Comparison of ENCODE assay signal across 15 cellular contexts in genomic region chr16:89341697-89342694, GRCh38.
A peak's percentile ranks its signal among the peaks of the same experiment; 100 is the strongest.
DNase-seq lines count a peak whose midpoint lies in the region; ATAC-seq, FAIRE-seq and TF ChIP-seq lines count a peak whose summit lies in the region.
"Had no signal": no experiment of that assay in that cellular context is flagged by ENCODE, and none has a peak within 500 bp of the region (broad histone marks: within the 10 kb centered on the region; RNA-seq: fewer than 3 reads in every experiment).

No MANE protein-coding gene starts in this region.

- no peak overlapping the region for H3K4me3 Mint-ChIP-seq in neural progenitor cell
- H3K4me3 Mint-ChIP-seq: memory B cell had no signal

- DNase-seq in DND-41 (peak; percentile 33), OCI-LY7 (ENCODE audit: low spot score) (no peak), H1 (ENCODE audit: low read depth in 1 of 2, low spot score in 2 of 2) (no peak), neural progenitor cell (ENCODE audit: low spot score) (no peak), sciatic nerve (ENCODE audit: low spot score) (no peak), 8988T (no peak)
- DNase-seq: effector CD4-positive, alpha-beta T cell; NCI-H526 treated with DMSO at 0.1 percent for 48 hours; stimulated activated CD4-positive, alpha-beta T cell treated with anti-CD3 and anti-CD28 coated beads, Interleukin-2, amount 100 ng/mL, for 24 hours; stimulated activated naive CD4-positive, alpha-beta T cell had no signal

- TF ChIP-seq CTCF in DND-41 (IDR thresholded peaks at IDR 0.05; ENCODE audit: borderline replicate concordance, extremely low read depth, low read length, poor library complexity, severe bottlenecking) (peak; percentile 19), OCI-LY7 (conservative IDR thresholded peaks at IDR 0.05; ENCODE audit: low read length) (0 out of 2 replicates have a peak, but pooled peaks have one; percentile 17), H1 (IDR thresholded peaks at IDR 0.05; ENCODE audit: control extremely low read depth in 1 of 3, insufficient read depth in 1 of 3, low read depth in 1 of 3, low read length in 3 of 3) (peak in 1 of 3 experiments; percentile 5; a peak in 1 of 4 replicates), neural progenitor cell (IDR thresholded peaks at IDR 0.05) (no peak)

- no peaks in the 10 kb centered on the region for H3K9me3 ChIP-seq in DND-41 (ENCODE audit: insufficient read depth, low read length, severe bottlenecking)
- H3K9me3 ChIP-seq in OCI-LY7 (ENCODE audit: low read length): no peaks in the 10 kb centered on the region
- no peaks in the 10 kb centered on the region for H3K9me3 ChIP-seq in H1 (ENCODE audit: insufficient read depth in 2 of 2, low read depth in 1 of 2, low read length in 1 of 2)
- H3K9me3 ChIP-seq in neural progenitor cell (ENCODE audit: low read depth): no peaks in the 10 kb centered on the region
- H3K9me3 ChIP-seq: SJSA1 had no signal

- ATAC-seq in DND-41 (ENCODE audit: insufficient read depth, low read depth): peak; percentile 31; the same call in 1 of the 3 replicates
- no peak for ATAC-seq in sciatic nerve
- ATAC-seq in GM21786 (IDR thresholded peaks at IDR 0.05; ENCODE audit: unreplicated experiment): no peak

- peak overlapping the region; percentile 60 for H3K27ac Mint-ChIP-seq in neural progenitor cell

- H3K36me3 ChIP-seq in DND-41 (ENCODE audit: insufficient read depth, low read length): peaks cover 22% of the 10 kb centered on the region; the same call in 1 of the 2 replicates
- H3K36me3 ChIP-seq in OCI-LY7 (ENCODE audit: insufficient read depth, low read length): peaks cover 19% of the 10 kb centered on the region
- no peaks in the 10 kb centered on the region for H3K36me3 ChIP-seq in H1 (ENCODE audit: control insufficient read depth in 2 of 4, insufficient read depth in 4 of 4, low read length in 3 of 4)
- H3K36me3 ChIP-seq in neural progenitor cell: no peaks in the 10 kb centered on the region

- H2BK5ac ChIP-seq in H1 (ENCODE audit: low read depth, low read length): no peak overlapping the region

- BruUV-seq in OCI-LY7 (replicated peaks; lab: Mats Ljungman, UMichigan): no TSS peak

- H2AFZ ChIP-seq in DND-41 (ENCODE audit: low read depth, low read length): no peak overlapping the region
- no peak overlapping the region for H2AFZ ChIP-seq in OCI-LY7 (ENCODE audit: low read length)
- no peak overlapping the region for H2AFZ ChIP-seq in H1 (ENCODE audit: low read length)
- no peak overlapping the region for H2AFZ ChIP-seq in neural progenitor cell (replicated peaks)

- H4K5ac ChIP-seq in H1 (ENCODE audit: insufficient read length, low read depth, low read length): no peak overlapping the region

- H3K27ac ChIP-seq in DND-41 (ENCODE audit: low read length) (no peak overlapping the region), OCI-LY7 (ENCODE audit: low read depth, low read length, poor library complexity, severe bottlenecking) (no peak overlapping the region), H1 (ENCODE audit: low read depth, low read length) (no peak overlapping the region), neural progenitor cell (no peak overlapping the region)
- H3K27ac ChIP-seq: SJSA1 had no signal

- H3K56ac ChIP-seq in H1 (replicated peaks; ENCODE audit: insufficient read length, low read depth, low read length): no peak overlapping the region

- H3K18ac ChIP-seq in H1 (ENCODE audit: extremely low read depth, low read length): no peak overlapping the region

- H3K9ac ChIP-seq in DND-41 (ENCODE audit: low read depth, low read length) (no peak overlapping the region), H1 (replicated peaks in 1 of 4; ENCODE audit: extremely low read depth in 1 of 4, low read depth in 3 of 4, low read length in 3 of 4) (no peak overlapping the region), neural progenitor cell (no peak overlapping the region)

- no peak overlapping the region for H2BK120ac ChIP-seq in H1 (replicated peaks; ENCODE audit: low read depth, low read length)

- no peak overlapping the region for H2AK5ac ChIP-seq in H1 (ENCODE audit: low read depth, low read length)

- H3K36me3 Mint-ChIP-seq in neural progenitor cell: peaks cover 3% of the 10 kb centered on the region
- H3K36me3 Mint-ChIP-seq: memory B cell had no signal

- H3K4ac ChIP-seq in H1 (replicated peaks; ENCODE audit: insufficient read length, low read depth, low read length): no peak overlapping the region

- no peak overlapping the region for H3K23ac ChIP-seq in H1 (ENCODE audit: insufficient read length)

- H3K79me2 ChIP-seq in DND-41 (ENCODE audit: insufficient read depth, low read length) (peaks cover 100% of the 10 kb centered on the region), OCI-LY7 (ENCODE audit: insufficient read depth, low read depth, low read length) (peaks cover 100% of the 10 kb centered on the region), H1 (ENCODE audit: control insufficient read depth in 1 of 2, insufficient read depth in 2 of 2, low read length in 2 of 2) (peaks cover 21 to 99% of the 10 kb centered on the region in 2 experiments), neural progenitor cell (ENCODE audit: low read depth) (peaks cover 100% of the 10 kb centered on the region)

- H3K27me3 ChIP-seq in DND-41 (ENCODE audit: insufficient read depth, low read length, poor library complexity) (no peaks in the 10 kb centered on the region), H1 (replicated peaks in 1 of 4; ENCODE audit: control insufficient read depth in 3 of 4, extremely low read depth in 1 of 4, insufficient read depth in 3 of 4, low read length in 3 of 4) (no peaks in the 10 kb centered on the region), neural progenitor cell (no peaks in the 10 kb centered on the region)
- H3K27me3 ChIP-seq: SJSA1 had no signal

- no peak overlapping the region for H3K14ac ChIP-seq in H1 (ENCODE audit: insufficient read length)

- H3K9me2 ChIP-seq in OCI-LY7 (ENCODE audit: insufficient read depth, low read length): no peaks in the 10 kb centered on the region

- 94% methylated on average over 21 of the region's 35 CpGs; no CpG with 5 or more reads in 1 of the 2 experiments for WGBS in H1 (ENCODE audit: extremely low coverage in 1 of 2, insufficient coverage in 1 of 2, insufficient read length in 1 of 2, insufficient replicate concordance in 2 of 2, low coverage in 1 of 2, low lambda C conversion rate in 2 of 2, missing lambda C conversion rate in 1 of 2), 2 experiments

- H3K9me3 Mint-ChIP-seq in neural progenitor cell: no peaks in the 10 kb centered on the region
- H3K9me3 Mint-ChIP-seq: memory B cell had no signal

- POLR2A ChIA-PET in OCI-LY7 (lab: Charles Lee) (no interaction called here), H1 (lab: Charles Lee; ENCODE audit: partially characterized antibody) (interaction anchor here (0.6 to 2.0 kb wide), 4 partner anchors 9 to 146 kb away, joined by 3 to 4 read pairs (median 4); no protein-coding TSS in a partner anchor)

- no peak overlapping the region; the same call in none of the 2 replicates for H4K8ac ChIP-seq in H1 (ENCODE audit: extremely low read depth, insufficient read depth, low read length)

- H4K20me1 ChIP-seq in DND-41 (ENCODE audit: insufficient read depth, low read length) (peaks cover 95% of the 10 kb centered on the region), OCI-LY7 (ENCODE audit: insufficient read depth, low read length) (peaks cover 12% of the 10 kb centered on the region; the same call in 1 of the 2 replicates), H1 (replicated peaks in 1 of 2; ENCODE audit: control insufficient read depth in 1 of 2, insufficient read depth in 2 of 2, low read length in 2 of 2) (peaks cover 46 to 49% of the 10 kb centered on the region in 2 experiments), neural progenitor cell (ENCODE audit: low read depth) (peaks cover 99% of the 10 kb centered on the region)

- H2BK20ac ChIP-seq in H1 (ENCODE audit: low read length): no peak overlapping the region

- H3K4me1 ChIP-seq in DND-41 (ENCODE audit: insufficient read depth, low read length): no peaks in the 10 kb centered on the region
- peaks cover 20% of the 10 kb centered on the region for H3K4me1 ChIP-seq in OCI-LY7 (ENCODE audit: insufficient read depth, low read length, poor library complexity, severe bottlenecking)
- peaks cover 3 to 13% (median 9%) of the 10 kb centered on the region in 4 experiments; a peak in 5 of 7 replicates for H3K4me1 ChIP-seq in H1 (replicated peaks in 1 of 4; ENCODE audit: control insufficient read depth in 3 of 4, insufficient read depth in 4 of 4, low read length in 3 of 4)
- peaks cover 29% of the 10 kb centered on the region for H3K4me1 ChIP-seq in neural progenitor cell

- TF ChIP-seq RAD21 in H1 (IDR thresholded peaks at IDR 0.05 in 1 of 2, conservative IDR thresholded peaks at IDR 0.05 in 1 of 2; ENCODE audit: low read depth in 2 of 2, low read length in 2 of 2): no peak

- FAIRE-seq in H1 (lab: Jason Lieb, UNC): no peak
- FAIRE-seq: D721Med, GM12891 had no signal

- TF ChIP-seq POLR2A in H1 (IDR thresholded peaks at IDR 0.05; ENCODE audit: control extremely low read depth in 1 of 2, low read depth in 2 of 2, low read length in 2 of 2): no peak

- peaks cover 4% of the 10 kb centered on the region for H3K27me3 Mint-ChIP-seq in neural progenitor cell (ENCODE audit: insufficient read depth, low read depth)
- H3K27me3 Mint-ChIP-seq: memory B cell had no signal

- no peak overlapping the region for H2BK12ac ChIP-seq in H1 (ENCODE audit: low read depth, low read length)

- peaks cover 71% of the 10 kb centered on the region for H3K4me1 Mint-ChIP-seq in neural progenitor cell

- H4K91ac ChIP-seq in H1 (replicated peaks; ENCODE audit: insufficient read length, low read length): no peak overlapping the region

- intact Hi-C loops in OCI-LY7 (cut with micrococcal nuclease; ENCODE audit: unreplicated experiment) (no loop called here), sciatic nerve (cut with DNase I) (no loop called here)

- no peak overlapping the region for H2BK15ac ChIP-seq in H1 (ENCODE audit: low read length)

- peaks cover 41% of the 10 kb centered on the region for H3K79me1 ChIP-seq in H1 (ENCODE audit: low read depth, low read length)

- H3K4me3 ChIP-seq in DND-41 (ENCODE audit: low read depth in 1 of 2, low read length in 2 of 2) (no peak overlapping the region), OCI-LY7 (ENCODE audit: low read depth, low read length, poor library complexity, severe bottlenecking) (no peak overlapping the region), H1 (ENCODE audit: extremely low read depth in 1 of 4, insufficient read depth in 2 of 4, low read depth in 3 of 4, low read length in 4 of 4) (no peak overlapping the region), neural progenitor cell (no peak overlapping the region)
- H3K4me3 ChIP-seq: SJSA1 had no signal

- no peaks in the 10 kb centered on the region for H3K23me2 ChIP-seq in H1 (ENCODE audit: low read depth, low read length)

- TF ChIP-seq EP300 in H1 (IDR thresholded peaks at IDR 0.05; ENCODE audit: borderline replicate concordance in 1 of 2, low read depth in 2 of 2, low read length in 2 of 2): no peak

- H3K4me2 ChIP-seq in DND-41 (ENCODE audit: insufficient read depth, low read length): no peak overlapping the region
- H3K4me2 ChIP-seq in OCI-LY7 (ENCODE audit: low read length): no peak overlapping the region
- H3K4me2 ChIP-seq in H1 (ENCODE audit: insufficient read depth in 1 of 2, low read depth in 2 of 2, low read length in 2 of 2): no peak overlapping the region
- no peak overlapping the region for H3K4me2 ChIP-seq in neural progenitor cell

- H3F3A ChIP-seq in neural progenitor cell (ENCODE audit: low read depth): peaks cover 16% of the 10 kb centered on the region

- CTCF ChIA-PET in OCI-LY7 (lab: Charles Lee; ENCODE audit: unreplicated experiment): no interaction called here
- CTCF ChIA-PET in H1 (lab: Charles Lee; ENCODE audit: partially characterized antibody): interaction anchor here (0.7 to 1.7 kb wide), 3 partner anchors 15 to 20 kb away, joined by 3 to 5 read pairs (median 4); no protein-coding TSS in a partner anchor
